In genomic region chr13:26184791-26185250, GRCh38 we compare ENCODE assay signal across 8 cellular contexts. TPM values are rescaled to one million over a fixed set of nuclear protein-coding genes. Genes with fewer than 3 reads are reported as not detected.
DNase-seq lines count a peak whose midpoint lies in the region; ATAC-seq and TF ChIP-seq lines count a peak whose summit lies in the region.

No MANE protein-coding gene starts in this region.

- H3K27me3 ChIP-seq in CD8-positive, alpha-beta T cell (ENCODE audit: insufficient read depth, low read length), result no peaks in the 10 kb centered on the region
- H3K27me3 ChIP-seq in heart left ventricle, result no peaks in the 10 kb centered on the region

- no peaks in the 10 kb centered on the region for H3K9me3 Mint-ChIP-seq in CD8-positive, alpha-beta T cell
- H3K9me3 Mint-ChIP-seq in activated naive CD8-positive, alpha-beta T cell (ENCODE audit: low read depth), result no peaks in the 10 kb centered on the region

- DNase-seq in CD8-positive, alpha-beta T cell, result peak; percentile 43 to 79 (median 68)
- DNase-seq in NAMALWA (ENCODE audit: low spot score) (peak; percentile 89), SKM-1 treated with dmso at 0.1 percent for 144 hours (lab: John Stamatoyannopoulos, UW; ENCODE audit: unreplicated experiment) (peak; percentile 72), heart left ventricle (peak in 4 of 5 donors; percentile 58 to 69 (median 60)), retinal pigment epithelial cell (ENCODE audit: low read depth) (peak; percentile 28)

- H3K4me3 Mint-ChIP-seq in CD8-positive, alpha-beta T cell, result peak overlapping the region; percentile 76
- H3K4me3 Mint-ChIP-seq in activated naive CD8-positive, alpha-beta T cell, result peak overlapping the region; percentile 77

- peak overlapping the region; percentile 81 for H3K27ac Mint-ChIP-seq in CD8-positive, alpha-beta T cell
- H3K27ac Mint-ChIP-seq in activated naive CD8-positive, alpha-beta T cell, result peak overlapping the region; percentile 88

- ATAC-seq in CD8-positive, alpha-beta T cell, result peak; percentile 42
- ATAC-seq in GM21423 (IDR thresholded peaks at IDR 0.05; ENCODE audit: unreplicated experiment), result peak; percentile 32
- peak; percentile 48 to 63 (median 59) for ATAC-seq in heart left ventricle
- ATAC-seq in HG03442 (IDR thresholded peaks at IDR 0.05; ENCODE audit: unreplicated experiment), result no peak

- TF ChIP-seq CTCF in CD8-positive, alpha-beta T cell (IDR thresholded peaks at IDR 0.05), result peak; percentile 97
- TF ChIP-seq CTCF in heart left ventricle (IDR thresholded peaks at IDR 0.05) (peak; percentile 76 to 95 (median 90)), retinal pigment epithelial cell (conservative IDR thresholded peaks at IDR 0.05; ENCODE audit: low read depth, low read length) (peak; percentile 95)

- no peak overlapping the region for H3K27ac ChIP-seq in CD8-positive, alpha-beta T cell (ENCODE audit: low read depth, low read length)
- H3K27ac ChIP-seq in heart left ventricle, result no peak overlapping the region

- H3K9me3 ChIP-seq in CD8-positive, alpha-beta T cell (ENCODE audit: low read length), result no peaks in the 10 kb centered on the region
- no peaks in the 10 kb centered on the region for H3K9me3 ChIP-seq in heart left ventricle

- peaks cover 7% of the 10 kb centered on the region for H3K36me3 Mint-ChIP-seq in CD8-positive, alpha-beta T cell
- H3K36me3 Mint-ChIP-seq in activated naive CD8-positive, alpha-beta T cell, result no peaks in the 10 kb centered on the region

- CTCF ChIA-PET in CD8-positive, alpha-beta T cell (lab: Charles Lee), result interaction anchor here (0.5 to 6.9 kb wide), 40 partner anchors 8 to 745 kb away, joined by 3 to 185 read pairs (median 4); partner anchors contain the start of gene RNF6

- H3K27me3 Mint-ChIP-seq in CD8-positive, alpha-beta T cell (ENCODE audit: low read depth), result no peaks in the 10 kb centered on the region
- H3K27me3 Mint-ChIP-seq in activated naive CD8-positive, alpha-beta T cell, result no peaks in the 10 kb centered on the region

- no peak for TF ChIP-seq POLR2A in heart left ventricle (IDR thresholded peaks at IDR 0.05)

- H3K4me1 Mint-ChIP-seq in CD8-positive, alpha-beta T cell (ENCODE audit: low read depth), result peaks cover 33% of the 10 kb centered on the region
- peaks cover 20% of the 10 kb centered on the region for H3K4me1 Mint-ChIP-seq in activated naive CD8-positive, alpha-beta T cell (ENCODE audit: low read depth)

- 55 to 67% (median 61%) methylated on average over 8 of the region's 8 CpGs for WGBS in heart left ventricle, 4 donors

- H3K36me3 ChIP-seq in CD8-positive, alpha-beta T cell (ENCODE audit: insufficient read depth, low read length), result no peaks in the 10 kb centered on the region
- H3K36me3 ChIP-seq in heart left ventricle, result no peaks in the 10 kb centered on the region

- POLR2A ChIA-PET in CD8-positive, alpha-beta T cell (lab: Charles Lee), result interaction anchor here (0.6 to 2.0 kb wide), 6 partner anchors 37 to 514 kb away, joined by 3 to 8 read pairs (median 4); partner anchors contain the start of gene RNF6

- no peak overlapping the region for H3K4me3 ChIP-seq in CD8-positive, alpha-beta T cell (ENCODE audit: low read depth, low read length)
- H3K4me3 ChIP-seq in heart left ventricle (no peak overlapping the region), retinal pigment epithelial cell (ENCODE audit: low read length) (no peak overlapping the region)

- intact Hi-C loops in CD8-positive, alpha-beta T cell (cut with DNase I, micrococcal nuclease), result loop anchor here (1.0 to 10.0 kb wide), 9 partner anchors 173 to 1240 kb away; partner anchors contain the start of genes NUP58 (in 2 of the 2), GTF3A (in 1 of the 2) and USP12 (in 1 of the 2)
- intact Hi-C loops in heart left ventricle (cut with DNase I), result loop anchor here (1.0 to 10.0 kb wide), 10 partner anchors 37 to 750 kb away; partner anchors contain the start of gene RNF6 (in 2 of the 10)

- H3K4me1 ChIP-seq in CD8-positive, alpha-beta T cell (ENCODE audit: insufficient read depth, low read length), result peaks cover 9% of the 10 kb centered on the region
- peaks cover 0 to 22% (median 6%) of the 10 kb centered on the region in 12 donors for H3K4me1 ChIP-seq in heart left ventricle

RNA-seq across cellular contexts. Expression of gene RNF6, which starts 37.3 kb away (rescaled TPM):
- 10 to 100 TPM; 50.3 to 55.0 TPM for total RNA-seq in CD8-positive, alpha-beta T cell
- 10 to 100 TPM; 13.9 to 38.2 (median 23.8) TPM for total RNA-seq in heart left ventricle
- polyA plus RNA-seq in heart left ventricle, result 10 to 100 TPM in 1 of 2 donors, 1 to 10 TPM in 1; 8.6 to 33.5 TPM

Comparison
In these comparisons a context has a peak if more than half of its experiments do, and no peak if none do; other contexts are left out.
1. DNase-seq: peak in every context shown above with its lines; median percentile 89 in NAMALWA; 72 in SKM-1 treated with dmso at 0.1 percent for 144 hours; 68 in CD8-positive, alpha-beta T cell; 60 in heart left ventricle; 28 in retinal pigment epithelial cell.